Comparison of ENCODE assay signal across 1 cellular context in the genomic region with DNA sequence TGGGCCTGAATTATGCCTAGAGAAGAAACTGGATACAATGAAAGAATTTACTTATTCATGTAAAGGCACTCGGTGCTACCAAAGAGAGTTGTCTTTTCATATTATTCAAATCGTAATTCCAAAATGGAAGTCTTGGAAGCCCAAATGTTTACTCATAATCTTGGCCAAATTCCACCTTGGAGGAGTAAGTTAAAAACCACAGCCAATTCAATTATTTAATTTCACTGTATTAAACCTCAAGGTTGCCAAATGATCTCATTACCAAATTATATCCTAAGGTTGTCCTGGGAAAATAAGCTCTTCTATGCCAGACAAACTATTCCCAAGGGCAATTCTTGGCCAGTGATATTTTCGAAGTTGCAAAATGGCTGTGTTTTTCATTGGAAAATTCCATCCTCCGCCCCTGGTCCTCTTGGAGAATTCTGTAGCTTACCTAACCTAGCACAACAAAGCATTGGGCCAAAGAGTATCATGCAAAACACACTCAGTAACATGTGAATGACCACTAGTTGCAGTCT.
TF ChIP-seq lines count a peak whose summit lies in the region.

No MANE protein-coding gene starts in this region.

TF ChIP-seq in H1, 55 proteins besides CTCF, POLR2A, EP300 and RAD21:
- TF ChIP-seq SP1 (IDR thresholded peaks at IDR 0.05; ENCODE audit: low read depth, low read length) (no peak), ASH2L (IDR thresholded peaks at IDR 0.05; ENCODE audit: low read length) (no peak), POU5F1 (IDR thresholded peaks at IDR 0.05; ENCODE audit: low read depth, low read length) (no peak), RNF2 (IDR thresholded peaks at IDR 0.05; ENCODE audit: borderline replicate concordance, low read depth, low read length, missing control alignments, poor library complexity, severe bottlenecking) (no peak), TAF1 (IDR thresholded peaks at IDR 0.05; ENCODE audit: low read depth, low read length) (no peak), KDM1A (IDR thresholded peaks at IDR 0.05; ENCODE audit: borderline replicate concordance, low read length) (no peak), HDAC6 (IDR thresholded peaks at IDR 0.05; ENCODE audit: low read depth, low read length) (no peak), HDAC2 (IDR thresholded peaks at IDR 0.05; ENCODE audit: borderline replicate concordance in 1 of 2, low read depth in 2 of 2, low read length in 2 of 2) (no peak), MAFK (IDR thresholded peaks at IDR 0.05; ENCODE audit: low read depth, low read length) (no peak), NRF1 (IDR thresholded peaks at IDR 0.05; ENCODE audit: low read depth, low read length) (no peak), RBBP5 (IDR thresholded peaks at IDR 0.05; ENCODE audit: borderline replicate concordance, low read depth, low read length) (no peak), KDM4A (IDR thresholded peaks at IDR 0.05; ENCODE audit: low read depth, low read length, severe bottlenecking) (no peak), TEAD4 (IDR thresholded peaks at IDR 0.05; ENCODE audit: low read depth, low read length) (no peak), PHF8 (conservative IDR thresholded peaks at IDR 0.05; ENCODE audit: low read depth, low read length) (no peak), CTBP2 (IDR thresholded peaks at IDR 0.05; ENCODE audit: borderline replicate concordance, insufficient read depth, insufficient read length, low read length) (no peak), SUZ12 (IDR thresholded peaks at IDR 0.05; ENCODE audit: low read length) (no peak)
- TF ChIP-seq, protein P1, sequence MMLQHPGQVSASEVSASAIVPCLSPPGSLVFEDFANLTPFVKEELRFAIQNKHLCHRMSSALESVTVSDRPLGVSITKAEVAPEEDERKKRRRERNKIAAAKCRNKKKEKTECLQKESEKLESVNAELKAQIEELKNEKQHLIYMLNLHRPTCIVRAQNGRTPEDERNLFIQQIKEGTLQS (IDR thresholded peaks at IDR 0.05; ENCODE audit: insufficient read depth, low read depth, low read length), result no peak
TF ChIP-seq in H1: peak in this region for 0.
